27 cellular contexts compared by ENCODE assay signal in genomic region chr3:154314152-154314551, GRCh38. TPM values are rescaled to one million over a fixed set of nuclear protein-coding genes. Genes with fewer than 3 reads are reported as not detected.
DNase-seq lines count a peak whose midpoint lies in the region; ATAC-seq and TF ChIP-seq lines count a peak whose summit lies in the region.
"Had no signal": no experiment of that assay in that cellular context is flagged by ENCODE, and none has a peak within 500 bp of the region (broad histone marks: within the 10 kb centered on the region; RNA-seq: fewer than 3 reads in every experiment).

No MANE protein-coding gene starts in this region.

- no peak overlapping the region for H3K4me3 ChIP-seq in epithelial cell of proximal tubule (ENCODE audit: low read depth, low read length)
- H3K4me3 ChIP-seq: right atrium auricular region, suprapubic skin, upper lobe of right lung had no signal

- DNase-seq in COLO829 (ENCODE audit: low spot score) (peak; percentile 22), OCI-M1 (lab: John Stamatoyannopoulos, UW) (peak; percentile 5), epithelial cell of proximal tubule (ENCODE audit: low read depth) (no peak)
- no peak for DNase-seq in activated CD4-positive, alpha-beta memory T cell treated with anti-CD3 and anti-CD28 coated beads, Interleukin-2, amount 10 ng/mL, durations not matched to agents 7 days and 5 days
- no peak for DNase-seq in activated CD4-positive, alpha-beta T cell treated with anti-CD3 and anti-CD28 coated beads, Interleukin-2, amount 50 U/mL, for 4 hours
- DNase-seq in stimulated activated CD8-positive, alpha-beta memory T cell treated with anti-CD3 and anti-CD28 coated beads, Interleukin-4, amount 100 ng/mL, for 48 hours, result no peak
- DNase-seq: activated CD4-positive, alpha-beta T cell treated with anti-CD3 and anti-CD28 coated beads, Interleukin-2, amount 10 ng/mL, durations not matched to agents 24 days and 14 days; activated naive CD4-positive, alpha-beta T cell; DND-41; GF-D8; NCI-H1105 treated with DMSO at 0.1 percent for 48 hours; NCI-H2029; NCI-H524 treated with DMSO at 0.1 percent for 48 hours; NK-92 treated with Interleukin-12 subunit alpha and Interleukin-12 subunit beta, amount 100 ng/mL, for 24 hours; posterior cingulate gyrus; small intestine; stimulated activated naive CD4-positive, alpha-beta T cell treated with Interleukin-2 at 50 U/mL for 16 hours; upper lobe of right lung; WERI-Rb-1 had no signal

- no peak overlapping the region for H3K27ac Mint-ChIP-seq in activated CD4-positive, alpha-beta memory T cell treated with anti-CD3 and anti-CD28 coated beads, Interleukin-2, amount 10 ng/mL, durations not matched to agents 7 days and 5 days
- H3K27ac Mint-ChIP-seq: activated CD4-positive, alpha-beta T cell treated with anti-CD3 and anti-CD28 coated beads, Interleukin-2, amount 10 ng/mL, durations not matched to agents 24 days and 14 days; memory B cell had no signal

- TF ChIP-seq CTCF in C4-2B (conservative IDR thresholded peaks at IDR 0.05), result peak; percentile 22
- TF ChIP-seq CTCF in epithelial cell of proximal tubule (conservative IDR thresholded peaks at IDR 0.05; ENCODE audit: low read depth, low read length), result peak; percentile 20

- peaks cover 3% of the 10 kb centered on the region for H3K4me1 Mint-ChIP-seq in activated CD4-positive, alpha-beta memory T cell treated with anti-CD3 and anti-CD28 coated beads, Interleukin-2, amount 10 ng/mL, durations not matched to agents 7 days and 5 days

- no peak overlapping the region for H3K27ac ChIP-seq in C4-2B
- H3K27ac ChIP-seq: right atrium auricular region, suprapubic skin, upper lobe of right lung, WERI-Rb-1 had no signal

- CTCF ChIA-PET in activated CD4-positive, alpha-beta memory T cell treated with anti-CD3 and anti-CD28 coated beads, Interleukin-2, amount 10 ng/mL, durations not matched to agents 7 days and 5 days (lab: Charles Lee), result no interaction called here

- H3K27me3 Mint-ChIP-seq in activated CD4-positive, alpha-beta memory T cell treated with anti-CD3 and anti-CD28 coated beads, Interleukin-2, amount 10 ng/mL, durations not matched to agents 7 days and 5 days, result no peaks in the 10 kb centered on the region
- H3K27me3 Mint-ChIP-seq: activated CD4-positive, alpha-beta T cell treated with anti-CD3 and anti-CD28 coated beads, Interleukin-2, amount 10 ng/mL, durations not matched to agents 24 days and 14 days; IgD-negative memory B cell; memory B cell had no signal

- ATAC-seq in GM21390 (IDR thresholded peaks at IDR 0.05; ENCODE audit: unreplicated experiment), result no peak
- ATAC-seq: left lobe of liver, upper lobe of right lung had no signal

- no peaks in the 10 kb centered on the region for H3K9me3 Mint-ChIP-seq in activated CD4-positive, alpha-beta memory T cell treated with anti-CD3 and anti-CD28 coated beads, Interleukin-2, amount 10 ng/mL, durations not matched to agents 7 days and 5 days
- H3K9me3 Mint-ChIP-seq: CD14-positive monocyte, IgD-negative memory B cell, memory B cell had no signal

- H3K4me3 Mint-ChIP-seq in activated CD4-positive, alpha-beta memory T cell treated with anti-CD3 and anti-CD28 coated beads, Interleukin-2, amount 10 ng/mL, durations not matched to agents 7 days and 5 days, result no peak overlapping the region
- H3K4me3 Mint-ChIP-seq: activated CD4-positive, alpha-beta T cell treated with anti-CD3 and anti-CD28 coated beads, Interleukin-2, amount 10 ng/mL, durations not matched to agents 24 days and 14 days; CD14-positive monocyte; IgD-negative memory B cell; memory B cell had no signal

- peaks cover 52% of the 10 kb centered on the region for H3K36me3 Mint-ChIP-seq in activated CD4-positive, alpha-beta memory T cell treated with anti-CD3 and anti-CD28 coated beads, Interleukin-2, amount 10 ng/mL, durations not matched to agents 7 days and 5 days (ENCODE audit: low read depth)

- POLR2A ChIA-PET in activated CD4-positive, alpha-beta memory T cell treated with anti-CD3 and anti-CD28 coated beads, Interleukin-2, amount 10 ng/mL, durations not matched to agents 7 days and 5 days (lab: Charles Lee), result interaction anchor here (1.3 to 1.4 kb wide), 2 partner anchors 9 to 11 kb away, joined by 4 to 6 read pairs; partner anchors contain the start of gene DHX36

RNA-seq across cellular contexts. Expression of gene DHX36, which starts 10.1 kb away (rescaled TPM):
- total RNA-seq in epithelial cell of proximal tubule, result 24.5 and 49.7 TPM in 2 replicates
- 10 to 100 TPM; 73.1 to 74.0 TPM for total RNA-seq in activated CD4-positive, alpha-beta memory T cell treated with anti-CD3 and anti-CD28 coated beads, Interleukin-2, amount 10 ng/mL, durations not matched to agents 7 days and 5 days

Comparison
In these comparisons a context has a peak if more than half of its experiments do, and no peak if none do; other contexts are left out.
1. DNase-seq: peak in COLO829 (single experiment) and OCI-M1 (single experiment); none in epithelial cell of proximal tubule (single experiment), activated CD4-positive, alpha-beta memory T cell treated with anti-CD3 and anti-CD28 coated beads, Interleukin-2, amount 10 ng/mL, durations not matched to agents 7 days and 5 days (single experiment), activated CD4-positive, alpha-beta T cell treated with anti-CD3 and anti-CD28 coated beads, Interleukin-2, amount 50 U/mL, for 4 hours (0 of 2) and stimulated activated CD8-positive, alpha-beta memory T cell treated with anti-CD3 and anti-CD28 coated beads, Interleukin-4, amount 100 ng/mL, for 48 hours (single experiment).